12 cellular contexts compared by ENCODE assay signal in the genomic region with DNA sequence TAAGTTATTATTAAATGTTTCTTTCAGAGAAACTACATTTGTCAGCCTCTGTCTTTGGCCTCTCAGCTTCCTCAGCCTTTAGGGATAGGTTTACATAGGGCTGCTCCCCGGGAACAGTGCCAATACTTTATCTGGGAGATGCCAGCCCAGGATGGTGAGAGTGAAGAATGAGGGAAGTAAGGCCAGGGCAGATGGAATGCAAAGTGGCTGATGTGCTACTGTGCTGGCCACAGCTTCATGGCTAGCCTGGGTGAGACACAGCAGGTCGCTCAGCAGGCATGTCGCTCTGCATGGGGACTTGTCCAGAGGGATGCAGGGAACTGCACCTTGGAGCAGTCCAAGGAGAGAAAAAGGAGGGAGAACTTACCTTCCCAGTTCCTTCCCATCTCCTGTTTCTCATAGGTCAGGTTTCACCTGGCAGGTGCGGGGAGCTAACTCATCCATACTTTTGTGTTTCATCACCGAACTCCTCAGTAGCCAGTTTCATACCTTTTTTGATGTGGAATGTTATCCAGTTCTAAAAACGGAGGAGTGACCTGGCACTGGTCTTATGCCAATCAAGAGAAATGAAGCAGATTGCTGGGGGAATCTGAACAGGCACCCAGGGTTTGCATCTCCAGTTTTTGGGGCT. TPM values are rescaled to one million over a fixed set of nuclear protein-coding genes. Genes with fewer than 3 reads are reported as not detected.
DNase-seq lines count a peak whose midpoint lies in the region; ATAC-seq and TF ChIP-seq lines count a peak whose summit lies in the region.
"Had no signal": no experiment of that assay in that cellular context is flagged by ENCODE, and none has a peak within 500 bp of the region (broad histone marks: within the 10 kb centered on the region; RNA-seq: fewer than 3 reads in every experiment).

No MANE protein-coding gene starts in this region.

- H4K20me1 ChIP-seq in SK-N-SH (ENCODE audit: insufficient read depth) = no peaks in the 10 kb centered on the region

- no peak for TF ChIP-seq POLR2A in upper lobe of left lung (IDR thresholded peaks at IDR 0.05)

- H2AFZ ChIP-seq in SK-N-SH (ENCODE audit: low read depth) = no peak overlapping the region

- peaks cover 10% of the 10 kb centered on the region for H3F3A ChIP-seq in SK-N-SH (replicated peaks; ENCODE audit: insufficient read depth)

- no peak overlapping the region for H3K4me3 ChIP-seq in right atrium auricular region
- H3K4me3 ChIP-seq in SK-N-SH (ENCODE audit: low read depth in 2 of 2, low read length in 1 of 2) = no peak overlapping the region
- H3K4me3 ChIP-seq in upper lobe of left lung = no peak overlapping the region
- H3K4me3 ChIP-seq: transverse colon had no signal

- ATAC-seq in Right ventricle myocardium inferior (peak; percentile 85), upper lobe of left lung (ENCODE audit: low FRiP score in 2 of 2) (no peak), HG02970 (IDR thresholded peaks at IDR 0.05; ENCODE audit: low FRiP score, unreplicated experiment) (no peak), HG03442 (IDR thresholded peaks at IDR 0.05; ENCODE audit: unreplicated experiment) (no peak)
- ATAC-seq: effector memory CD8-positive, alpha-beta T cell had no signal

- H3K9me3 ChIP-seq in right atrium auricular region (no peaks in the 10 kb centered on the region), SK-N-SH (no peaks in the 10 kb centered on the region), upper lobe of left lung (no peaks in the 10 kb centered on the region)
- H3K9me3 ChIP-seq: transverse colon had no signal

- H3K9me2 ChIP-seq in SK-N-SH = no peaks in the 10 kb centered on the region

- 72% methylated on average over 6 of the region's 6 CpGs for WGBS in SK-N-SH (ENCODE audit: low lambda C conversion rate)
- 82 to 84% methylated on average over 6 of the region's 6 CpGs for WGBS in upper lobe of left lung, 2 donors

- H3K79me2 ChIP-seq in SK-N-SH (ENCODE audit: insufficient read depth) = no peaks in the 10 kb centered on the region

- H3K4me1 ChIP-seq in right atrium auricular region = no peaks in the 10 kb centered on the region
- H3K4me1 ChIP-seq in SK-N-SH (ENCODE audit: control insufficient read depth in 1 of 2, insufficient read depth in 2 of 2, low read depth in 1 of 2, low read length in 1 of 2) = peaks cover 4 to 22% of the 10 kb centered on the region in 2 experiments; a peak in 3 of 4 replicates
- H3K4me1 ChIP-seq in upper lobe of left lung = peaks cover 19 to 29% (median 26%) of the 10 kb centered on the region in 4 donors

- DNase-seq in Right ventricle myocardium inferior (ENCODE audit: missing footprints) = no peak
- DNase-seq in right atrium auricular region (ENCODE audit: low spot score) = no peak
- no peak for DNase-seq in SK-N-SH
- peak; percentile 69 for DNase-seq in glomerular visceral epithelial cell (ENCODE audit: extremely low spot score)
- no peak for DNase-seq in upper lobe of left lung
- DNase-seq in HCEC 1CT = no peak
- DNase-seq: C1 segment of cervical spinal cord; effector memory CD8-positive, alpha-beta T cell; hippocampal formation; transverse colon had no signal

- H3K4me2 ChIP-seq in SK-N-SH = peak overlapping the region; percentile 49

- CTCF ChIA-PET in SK-N-SH (lab: Yijun Ruan, JAX) = interaction anchor here (0.9 kb wide), 1 partner anchor 31 kb away, joined by 3 read pairs; a partner anchor contains a TSS

- TF ChIP-seq CTCF in right atrium auricular region (IDR thresholded peaks at IDR 0.05) = no peak
- no peak for TF ChIP-seq CTCF in SK-N-SH (IDR thresholded peaks at IDR 0.05)
- no peak for TF ChIP-seq CTCF in upper lobe of left lung (IDR thresholded peaks at IDR 0.05)

- TF ChIP-seq RAD21 in SK-N-SH (IDR thresholded peaks at IDR 0.05; ENCODE audit: low read length) = no peak

- TF ChIP-seq EP300 in SK-N-SH (IDR thresholded peaks at IDR 0.05; ENCODE audit: borderline replicate concordance in 1 of 2, low read depth in 1 of 2, low read length in 1 of 2) (no peak), upper lobe of left lung (IDR thresholded peaks at IDR 0.05) (no peak)

- H3K27me3 ChIP-seq in right atrium auricular region (no peaks in the 10 kb centered on the region), SK-N-SH (ENCODE audit: insufficient read depth) (no peaks in the 10 kb centered on the region), upper lobe of left lung (no peaks in the 10 kb centered on the region)
- H3K27me3 ChIP-seq: transverse colon had no signal

- H3K9ac ChIP-seq in SK-N-SH = no peak overlapping the region

- no peak overlapping the region for H3K27ac ChIP-seq in right atrium auricular region
- H3K27ac ChIP-seq in SK-N-SH (ENCODE audit: low read depth in 2 of 2, low read length in 1 of 2) = peak overlapping the region in 1 of 2 experiments; percentile 52; a peak in 2 of 4 replicates
- H3K27ac ChIP-seq in upper lobe of left lung = peak overlapping the region in 3 of 4 donors; percentile 15 to 53 (median 51)
- H3K27ac ChIP-seq: transverse colon had no signal

- POLR2A ChIA-PET in SK-N-SH (lab: Yijun Ruan, JAX) = no interaction called here

- H3K36me3 ChIP-seq in right atrium auricular region = no peaks in the 10 kb centered on the region
- H3K36me3 ChIP-seq in SK-N-SH (replicated peaks in 1 of 2; ENCODE audit: control insufficient read depth in 1 of 2, insufficient read depth in 2 of 2, low read length in 1 of 2) = no peaks in the 10 kb centered on the region
- H3K36me3 ChIP-seq in upper lobe of left lung = no peaks in the 10 kb centered on the region
- H3K36me3 ChIP-seq: transverse colon had no signal

- intact Hi-C loops in Right ventricle myocardium inferior (cut with DNase I) = no loop called here

TF ChIP-seq in SK-N-SH, 30 proteins besides CTCF, POLR2A, EP300 and RAD21 (continues in another document):
- TF ChIP-seq TCF12 (IDR thresholded peaks at IDR 0.05) = peak; percentile 77
- peak; percentile 80; the same call in 1 of the 2 replicates for TF ChIP-seq NFIC (IDR thresholded peaks at IDR 0.05; ENCODE audit: borderline replicate concordance)
- TF ChIP-seq, protein P1, sequence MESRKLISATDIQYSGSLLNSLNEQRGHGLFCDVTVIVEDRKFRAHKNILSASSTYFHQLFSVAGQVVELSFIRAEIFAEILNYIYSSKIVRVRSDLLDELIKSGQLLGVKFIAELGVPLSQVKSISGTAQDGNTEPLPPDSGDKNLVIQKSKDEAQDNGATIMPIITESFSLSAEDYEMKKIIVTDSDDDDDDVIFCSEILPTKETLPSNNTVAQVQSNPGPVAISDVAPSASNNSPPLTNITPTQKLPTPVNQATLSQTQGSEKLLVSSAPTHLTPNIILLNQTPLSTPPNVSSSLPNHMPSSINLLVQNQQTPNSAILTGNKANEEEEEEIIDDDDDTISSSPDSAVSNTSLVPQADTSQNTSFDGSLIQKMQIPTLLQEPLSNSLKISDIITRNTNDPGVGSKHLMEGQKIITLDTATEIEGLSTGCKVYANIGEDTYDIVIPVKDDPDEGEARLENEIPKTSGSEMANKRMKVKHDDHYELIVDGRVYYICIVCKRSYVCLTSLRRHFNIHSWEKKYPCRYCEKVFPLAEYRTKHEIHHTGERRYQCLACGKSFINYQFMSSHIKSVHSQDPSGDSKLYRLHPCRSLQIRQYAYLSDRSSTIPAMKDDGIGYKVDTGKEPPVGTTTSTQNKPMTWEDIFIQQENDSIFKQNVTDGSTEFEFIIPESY (IDR thresholded peaks at IDR 0.05; ENCODE audit: borderline replicate concordance, low read depth) = no peak
- TF ChIP-seq MXI1 (IDR thresholded peaks at IDR 0.05; ENCODE audit: low read depth, low read length) = no peak
- no peak for TF ChIP-seq MEF2A (IDR thresholded peaks at IDR 0.05; ENCODE audit: borderline replicate concordance, low read depth)
- TF ChIP-seq JUND (IDR thresholded peaks at IDR 0.05) = peak; percentile 7; the same call in 1 of the 2 replicates
- no peak for TF ChIP-seq FOSL2 (IDR thresholded peaks at IDR 0.05; ENCODE audit: borderline replicate concordance, low read depth)
- no peak for TF ChIP-seq RCOR1 (IDR thresholded peaks at IDR 0.05; ENCODE audit: low read length)
- TF ChIP-seq TAF1 (IDR thresholded peaks at IDR 0.05; ENCODE audit: borderline replicate concordance, low read depth, low read length) = no peak
- no peak for TF ChIP-seq SMC3 (IDR thresholded peaks at IDR 0.05; ENCODE audit: low read depth, low read length)
- TF ChIP-seq, protein P2, sequence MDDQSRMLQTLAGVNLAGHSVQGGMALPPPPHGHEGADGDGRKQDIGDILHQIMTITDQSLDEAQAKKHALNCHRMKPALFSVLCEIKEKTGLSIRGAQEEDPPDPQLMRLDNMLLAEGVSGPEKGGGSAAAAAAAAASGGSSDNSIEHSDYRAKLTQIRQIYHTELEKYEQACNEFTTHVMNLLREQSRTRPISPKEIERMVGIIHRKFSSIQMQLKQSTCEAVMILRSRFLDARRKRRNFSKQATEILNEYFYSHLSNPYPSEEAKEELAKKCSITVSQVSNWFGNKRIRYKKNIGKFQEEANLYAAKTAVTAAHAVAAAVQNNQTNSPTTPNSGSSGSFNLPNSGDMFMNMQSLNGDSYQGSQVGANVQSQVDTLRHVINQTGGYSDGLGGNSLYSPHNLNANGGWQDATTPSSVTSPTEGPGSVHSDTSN (IDR thresholded peaks at IDR 0.05) = peak; percentile 73
- no peak for TF ChIP-seq TEAD4 (IDR thresholded peaks at IDR 0.05; ENCODE audit: borderline replicate concordance, insufficient read depth)
- TF ChIP-seq CHD2 (IDR thresholded peaks at IDR 0.05; ENCODE audit: low read length, partially characterized antibody) = no peak
- no peak for TF ChIP-seq GATA2 (CRISPR knock-in tag; IDR thresholded peaks at IDR 0.05)
- TF ChIP-seq, protein P3, sequence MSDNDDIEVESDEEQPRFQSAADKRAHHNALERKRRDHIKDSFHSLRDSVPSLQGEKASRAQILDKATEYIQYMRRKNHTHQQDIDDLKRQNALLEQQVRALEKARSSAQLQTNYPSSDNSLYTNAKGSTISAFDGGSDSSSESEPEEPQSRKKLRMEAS (IDR thresholded peaks at IDR 0.05; ENCODE audit: low read depth) = no peak
- TF ChIP-seq SIN3A (IDR thresholded peaks at IDR 0.05; ENCODE audit: borderline replicate concordance, low read depth, low read length) = no peak
- no peak for TF ChIP-seq FOXM1 (IDR thresholded peaks at IDR 0.05; ENCODE audit: low read depth)
- no peak for TF ChIP-seq GABPA (IDR thresholded peaks at IDR 0.05; ENCODE audit: low read depth)
- TF ChIP-seq ELF1 (IDR thresholded peaks at IDR 0.05) = no peak
- no peak for TF ChIP-seq RXRA (IDR thresholded peaks at IDR 0.05; ENCODE audit: borderline replicate concordance, low read depth)

RNA-seq across cellular contexts. Expression of a gene that starts 30.9 kb away (rescaled TPM):
- total RNA-seq in Right ventricle myocardium inferior (15.0 TPM), right atrium auricular region (10 to 100 TPM in 1 of 2 donors, 1 to 10 TPM in 1; 5.9 to 16.4 TPM), upper lobe of left lung (10 to 100 TPM; 25.4 to 44.6 (median 37.5) TPM)
- 1.6 and 2.5 TPM in 2 replicates for polyA plus RNA-seq in SK-N-SH (2012; rRNA removed)
- 0.91 and 1.3 TPM in 2 replicates for polyA plus RNA-seq in SK-N-SH (2012; cell fraction: cytosol; rRNA removed)
- 2.9 and 3.2 TPM in 2 replicates for polyA plus RNA-seq in SK-N-SH (2012; cell fraction: nucleus; rRNA removed)

Comparison
In these comparisons a context has a peak if more than half of its experiments do, and no peak if none do; other contexts are left out.
1. H3K27ac ChIP-seq: peak in upper lobe of left lung (3 of 4); none in right atrium auricular region (0 of 2).